Comparison of ENCODE assay signal across 31 cellular contexts in genomic region chr19:42348211-42348610, GRCh38. TPM values are rescaled to one million over a fixed set of nuclear protein-coding genes. Genes with fewer than 3 reads are reported as not detected.
"Had no signal": no experiment of that assay in that cellular context is flagged by ENCODE, and none has a peak within 500 bp of the region (broad histone marks: within the 10 kb centered on the region; RNA-seq: fewer than 3 reads in every experiment).

No MANE protein-coding gene starts in this region.

- H3K27me3 Mint-ChIP-seq: stimulated activated memory B cell treated with anti-CD40 and anti-IgM and Interleukin-4, amounts not matched to agents 10 μg/mL and 1 μg/mL and 100 μg/mL, for 72 hours; stimulated activated naive B cell treated with anti-CD40 and anti-IgM and Interleukin-4, amounts not matched to agents 10 μg/mL and 1 μg/mL and 100 μg/mL, for 72 hours; stimulated activated naive CD8-positive, alpha-beta T cell treated with anti-CD3 and anti-CD28 coated beads, Interleukin-15, amount 100 ng/mL, for 72 hours; stimulated activated naive CD8-positive, alpha-beta T cell treated with anti-CD3 and anti-CD28 coated beads, Interleukin-15, Interleukin-2, amounts not matched to agents 100 ng/mL and 50 ng/mL, for 24 hours; type B pancreatic cell had no signal

- H3K27me3 ChIP-seq: stomach, suprapubic skin, testis, thyroid gland, tibial artery, tibial nerve, transverse colon, upper lobe of left lung, upper lobe of right lung, uterus, vagina had no signal

- H3K27ac Mint-ChIP-seq: stimulated activated effector memory CD8-positive, alpha-beta T cell treated with anti-CD3 and anti-CD28 coated beads, Interleukin-12 subunit alpha, Interleukin-12 subunit beta, amount 100 ng/mL, for 72 hours; stimulated activated memory B cell treated with anti-CD40 and anti-IgM and Interleukin-4, amounts not matched to agents 10 μg/mL and 1 μg/mL and 100 μg/mL, for 72 hours; stimulated activated naive B cell treated with anti-CD40 and anti-IgM and Interleukin-4, amounts not matched to agents 10 μg/mL and 1 μg/mL and 100 μg/mL, for 72 hours; stimulated activated naive CD8-positive, alpha-beta T cell treated with anti-CD3 and anti-CD28 coated beads, Interleukin-15, Interleukin-2, amounts not matched to agents 100 ng/mL and 50 ng/mL, for 24 hours; type B pancreatic cell had no signal

- DNase-seq: stimulated activated CD4-positive, alpha-beta T cell treated with anti-CD3 and anti-CD28 coated beads, Interleukin-2, amount 100 ng/mL, for 48 hours; stimulated activated CD4-positive, alpha-beta T cell treated with anti-CD3 and anti-CD28 coated beads, Interleukin-4, amount 100 ng/mL, for 1 hour; stimulated activated CD4-positive, alpha-beta T cell treated with anti-CD3 and anti-CD28 coated beads, Interleukin-4, amount 100 ng/mL, for 24 hours; stimulated activated CD4-positive, alpha-beta T cell treated with anti-CD3 and anti-CD28 coated beads, Interleukin-4, amount 100 ng/mL, for 4 hours; stimulated activated CD8-positive, alpha-beta memory T cell treated with anti-CD3 and anti-CD28 coated beads, Interleukin-4, amount 100 ng/mL, for 48 hours; stimulated activated naive B cell treated with anti-CD40 and anti-IgM and Interleukin-4, amounts not matched to agents 10 μg/mL and 1 μg/mL and 100 μg/mL, for 72 hours; stimulated activated naive CD4-positive, alpha-beta T cell; stimulated activated naive CD4-positive, alpha-beta T cell treated with Interleukin-2 at 50 U/mL for 16 hours; stimulated activated naive CD8-positive, alpha-beta T cell treated with anti-CD3 and anti-CD28 coated beads, Interleukin-15, amount 100 ng/mL, for 72 hours; stimulated activated naive CD8-positive, alpha-beta T cell treated with anti-CD3 and anti-CD28 coated beads, Interleukin-15, Interleukin-2, amounts not matched to agents 100 U/mL and 50 U/mL, for 24 hours; stomach; substantia nigra; testis; thyroid gland; tibial artery; transverse colon; trophoblast cell; upper lobe of left lung; upper lobe of right lung; uterus had no signal

- H3K4me3 Mint-ChIP-seq: stimulated activated effector memory CD8-positive, alpha-beta T cell treated with anti-CD3 and anti-CD28 coated beads, Interleukin-12 subunit alpha, Interleukin-12 subunit beta, amount 100 ng/mL, for 72 hours; stimulated activated memory B cell treated with anti-CD40 and anti-IgM and Interleukin-4, amounts not matched to agents 10 μg/mL and 1 μg/mL and 100 μg/mL, for 72 hours; stimulated activated naive B cell treated with anti-CD40 and anti-IgM and Interleukin-4, amounts not matched to agents 10 μg/mL and 1 μg/mL and 100 μg/mL, for 72 hours; stimulated activated naive CD8-positive, alpha-beta T cell treated with anti-CD3 and anti-CD28 coated beads, Interleukin-15, amount 100 ng/mL, for 72 hours; stimulated activated naive CD8-positive, alpha-beta T cell treated with anti-CD3 and anti-CD28 coated beads, Interleukin-15, Interleukin-2, amounts not matched to agents 100 ng/mL and 50 ng/mL, for 24 hours; type B pancreatic cell had no signal

- H3K9me3 Mint-ChIP-seq: stimulated activated effector memory CD8-positive, alpha-beta T cell treated with anti-CD3 and anti-CD28 coated beads, Interleukin-12 subunit alpha, Interleukin-12 subunit beta, amount 100 ng/mL, for 72 hours; stimulated activated memory B cell treated with anti-CD40 and anti-IgM and Interleukin-4, amounts not matched to agents 10 μg/mL and 1 μg/mL and 100 μg/mL, for 72 hours; stimulated activated naive B cell treated with anti-CD40 and anti-IgM and Interleukin-4, amounts not matched to agents 10 μg/mL and 1 μg/mL and 100 μg/mL, for 72 hours; stimulated activated naive CD8-positive, alpha-beta T cell treated with anti-CD3 and anti-CD28 coated beads, Interleukin-15, amount 100 ng/mL, for 72 hours; stimulated activated naive CD8-positive, alpha-beta T cell treated with anti-CD3 and anti-CD28 coated beads, Interleukin-15, Interleukin-2, amounts not matched to agents 100 ng/mL and 50 ng/mL, for 24 hours; type B pancreatic cell had no signal

- H3K4me1 Mint-ChIP-seq: stimulated activated naive CD8-positive, alpha-beta T cell treated with anti-CD3 and anti-CD28 coated beads, Interleukin-15, amount 100 ng/mL, for 72 hours had no signal

- H3K4me1 ChIP-seq: stomach, suprapubic skin, testis, thyroid gland, tibial artery, tibial nerve, transverse colon, upper lobe of left lung, upper lobe of right lung, uterus, vagina had no signal

- H3K9me3 ChIP-seq: stomach, suprapubic skin, testis, thoracic aorta, thyroid gland, tibial artery, tibial nerve, transverse colon, upper lobe of left lung, upper lobe of right lung, uterus, vagina had no signal

- ATAC-seq: stimulated activated effector memory CD8-positive, alpha-beta T cell treated with anti-CD3 and anti-CD28 coated beads, Interleukin-12 subunit alpha, Interleukin-12 subunit beta, amount 100 ng/mL, for 72 hours; stimulated activated memory B cell treated with anti-CD40 and anti-IgM and Interleukin-4, amounts not matched to agents 10 μg/mL and 1 μg/mL and 100 μg/mL, for 72 hours; stimulated activated naive B cell treated with anti-CD40 and anti-IgM and Interleukin-4, amounts not matched to agents 10 μg/mL and 1 μg/mL and 100 μg/mL, for 72 hours; stimulated activated naive CD8-positive, alpha-beta T cell treated with anti-CD3 and anti-CD28 coated beads, Interleukin-15, amount 100 ng/mL, for 72 hours; stimulated activated naive CD8-positive, alpha-beta T cell treated with anti-CD3 and anti-CD28 coated beads, Interleukin-15, Interleukin-2, amounts not matched to agents 100 U/mL and 50 U/mL, for 24 hours; upper lobe of right lung had no signal

- H3K27ac ChIP-seq: stomach, suprapubic skin, testis, thoracic aorta, thyroid gland, tibial artery, tibial nerve, transverse colon, upper lobe of left lung, upper lobe of right lung, uterus, vagina had no signal

- H3K4me3 ChIP-seq: stomach, suprapubic skin, testis, thoracic aorta, thyroid gland, tibial artery, tibial nerve, transverse colon, upper lobe of left lung, upper lobe of right lung, uterus, vagina had no signal

- H3K36me3 ChIP-seq: uterus had no signal

RNA-seq across cellular contexts. Expression of gene TMEM145, which starts 35.1 kb away (rescaled TPM):
- total RNA-seq: subcutaneous adipose tissue, thoracic aorta, transverse colon, urinary bladder, vagina had no signal

RNA-seq across cellular contexts. Expression of gene CNFN, which starts 41.9 kb away (rescaled TPM):
- total RNA-seq: temporal lobe, thoracic aorta, urinary bladder had no signal

RNA-seq across cellular contexts. Expression of gene PRR19, which starts 46.3 kb away (rescaled TPM):
- total RNA-seq: stomach, thoracic aorta, urinary bladder, vagina had no signal
